ENCODE assay signal across 1 cellular context in genomic region chr3:158109295-158109803, GRCh38.
TF ChIP-seq lines count a peak whose summit lies in the region.

No MANE protein-coding gene starts in this region.

TF ChIP-seq in HCT116, 20 proteins besides CTCF, POLR2A, EP300 and RAD21 (continued from another document):
- TF ChIP-seq REST (IDR thresholded peaks at IDR 0.05; ENCODE audit: low read depth) (no peak), POLR2AphosphoS5 (IDR thresholded peaks at IDR 0.05; ENCODE audit: low read depth, low read length) (no peak), SIN3A (IDR thresholded peaks at IDR 0.05; ENCODE audit: low read depth) (no peak)
